ENCODE assay signal across 23 cellular contexts in genomic region chr4:53507058-53507457, GRCh38.
DNase-seq lines count a peak whose midpoint lies in the region; ATAC-seq, FAIRE-seq and TF ChIP-seq lines count a peak whose summit lies in the region.
"Had no signal": no experiment of that assay in that cellular context is flagged by ENCODE, and none has a peak within 500 bp of the region (broad histone marks: within the 10 kb centered on the region; RNA-seq: fewer than 3 reads in every experiment).

No MANE protein-coding gene starts in this region.

- H3K9me3 Mint-ChIP-seq in Calu3 (ENCODE audit: low read depth, unreplicated experiment) = no peaks in the 10 kb centered on the region
- H3K9me3 Mint-ChIP-seq: CD4-positive, alpha-beta T cell had no signal

- H3K9me3 ChIP-seq in ascending aorta (no peaks in the 10 kb centered on the region), HepG2 (ENCODE audit: low read length) (no peaks in the 10 kb centered on the region), gastrocnemius medialis (no peaks in the 10 kb centered on the region), colonic mucosa (no peaks in the 10 kb centered on the region)

- H3K4me3 ChIP-seq in ascending aorta = peak overlapping the region; percentile 21 to 53
- H3K4me3 ChIP-seq in HepG2 (replicated peaks in 1 of 3; ENCODE audit: insufficient read depth in 1 of 3, low read depth in 2 of 3, low read length in 3 of 3) = no peak overlapping the region
- H3K4me3 ChIP-seq in gastrocnemius medialis = no peak overlapping the region
- H3K4me3 ChIP-seq in colonic mucosa = no peak overlapping the region
- H3K4me3 ChIP-seq: GM12878 had no signal

- TSS peak; percentile 75 for BruUV-seq in Calu3 (replicated peaks; lab: Mats Ljungman, UMichigan)
- BruUV-seq in HepG2 (replicated peaks; lab: Mats Ljungman, UMichigan) = no TSS peak

- peaks cover 0 to 10% of the 10 kb centered on the region in 2 donors for H3K4me1 ChIP-seq in ascending aorta
- H3K4me1 ChIP-seq in HepG2 (ENCODE audit: insufficient read depth, low read length) = peaks cover 18% of the 10 kb centered on the region
- peaks cover 0 to 5% of the 10 kb centered on the region in 2 donors for H3K4me1 ChIP-seq in gastrocnemius medialis
- no peaks in the 10 kb centered on the region for H3K4me1 ChIP-seq in colonic mucosa

- peak overlapping the region; percentile 72 for H3K27ac Mint-ChIP-seq in Calu3 (ENCODE audit: unreplicated experiment)
- H3K27ac Mint-ChIP-seq: B cell; CD4-positive, alpha-beta T cell had no signal

- DNase-seq in Calu3 (no peak), ascending aorta (ENCODE audit: low spot score in 2 of 2) (no peak), HepG2 (ENCODE audit: low spot score) (no peak), gastrocnemius medialis (no peak), colonic mucosa (no peak), NCI-H510A treated with DMSO at 0.1 percent for 48 hours (lab: John Stamatoyannopoulos, UW) (no peak)
- DNase-seq: ACHN; CD4-positive, alpha-beta T cell; KBM-7; NCI-H1092 treated with DMSO at 0.1 percent for 48 hours; NCI-H1694; NCI-H2171; NCI-H446 treated with DMSO at 0.1 percent for 48 hours; NCI-H82; SHP77 treated with DMSO at 0.1 percent for 48 hours had no signal

- no peak for FAIRE-seq in HepG2 (lab: Jason Lieb, UNC)
- FAIRE-seq: GM12878, GM18507, HTR-8/SVneo had no signal

- in situ Hi-C loops in HepG2 (cut with HindIII; ENCODE audit: extremely low pct_ligation_motif_present, low pct_unique_long_range_greater_than_20kb) = no loop called here
- in situ Hi-C loops in gastrocnemius medialis (cut with MboI; ENCODE audit: low sequenced_read_pairs in 4 of 4) = loop anchor here in 1 of 4 donors (25.0 kb wide), 1 partner anchor 105 kb away; no protein-coding TSS in a partner anchor

- H3K4me1 Mint-ChIP-seq in Calu3 (ENCODE audit: low read depth, unreplicated experiment) = no peaks in the 10 kb centered on the region
- H3K4me1 Mint-ChIP-seq: B cell had no signal

- no peak for TF ChIP-seq RAD21 in HepG2 (CRISPR knock-in tag; IDR thresholded peaks at IDR 0.05)

- POLR2A ChIA-PET in HepG2 (lab: Yijun Ruan, JAX) = no interaction called here

- H3K36me3 Mint-ChIP-seq in Calu3 (ENCODE audit: insufficient read depth, unreplicated experiment) = peaks cover 9% of the 10 kb centered on the region

- H3K79me2 ChIP-seq in HepG2 (ENCODE audit: insufficient read depth, low read length) = no peaks in the 10 kb centered on the region

- CTCF ChIA-PET in Calu3 (lab: Charles Lee) = no interaction called here
- CTCF ChIA-PET in HepG2 (lab: Yijun Ruan, JAX; ENCODE audit: low intra/inter-chr PET ratio, low total read pairs) = no interaction called here

- no peaks in the 10 kb centered on the region for H3K27me3 Mint-ChIP-seq in Calu3 (ENCODE audit: unreplicated experiment)
- H3K27me3 Mint-ChIP-seq: CD4-positive, alpha-beta T cell had no signal

- peak overlapping the region; percentile 78 for H3K4me3 Mint-ChIP-seq in Calu3 (ENCODE audit: low read depth, unreplicated experiment)
- H3K4me3 Mint-ChIP-seq: B cell; CD4-positive, alpha-beta T cell had no signal

- TF ChIP-seq EP300 in HepG2 (IDR thresholded peaks at IDR 0.05; ENCODE audit: low read depth in 2 of 2, low read length in 2 of 2) = no peak
- no peak for TF ChIP-seq EP300 in HepG2 (CRISPR knock-in tag; IDR thresholded peaks at IDR 0.05; ENCODE audit: borderline replicate concordance)

- intact Hi-C loops in Calu3 (cut with micrococcal nuclease; ENCODE audit: unreplicated experiment) = loop anchor here (5.0 to 10.0 kb wide), 3 partner anchors 85 to 725 kb away; partner anchors contain the start of gene LNX1
- intact Hi-C loops in ascending aorta (cut with DNase I) = loop anchor here (5.0 kb wide), 1 partner anchor 50 kb away; no protein-coding TSS in a partner anchor
- intact Hi-C loops in HepG2 (cut with micrococcal nuclease; ENCODE audit: unreplicated experiment) = no loop called here
- intact Hi-C loops in gastrocnemius medialis (cut with DNase I; ENCODE audit: low total_unique reads) = no loop called here
- intact Hi-C loops in colonic mucosa (cut with DNase I) = no loop called here

- TF ChIP-seq CTCF in Calu3 (IDR thresholded peaks at IDR 0.05; ENCODE audit: unreplicated experiment) (no peak), ascending aorta (IDR thresholded peaks at IDR 0.05) (no peak), HepG2 (CRISPR knock-in tag; IDR thresholded peaks at IDR 0.05) (no peak), gastrocnemius medialis (IDR thresholded peaks at IDR 0.05 in 4 of 5, conservative IDR thresholded peaks at IDR 0.05 in 1 of 5) (no peak), colonic mucosa (IDR thresholded peaks at IDR 0.05) (no peak)

- H3K27ac ChIP-seq in ascending aorta = peak overlapping the region; percentile 76 to 85
- H3K27ac ChIP-seq in HepG2 (ENCODE audit: extremely low read length, insufficient read depth, low read length) = no peak overlapping the region
- peak overlapping the region in 3 of 4 donors; percentile 70 to 78 (median 72) for H3K27ac ChIP-seq in gastrocnemius medialis
- H3K27ac ChIP-seq in colonic mucosa = no peak overlapping the region

- ATAC-seq in HepG2 = no peak
- no peak for ATAC-seq in gastrocnemius medialis
- no peak for ATAC-seq in activated CD4-positive, CD25-positive, alpha-beta regulatory T cell treated with anti-CD3 and anti-CD28 coated beads, Interleukin-2, amount 50 U/mL, for 24 hours
- no peak for ATAC-seq in GM21367 (IDR thresholded peaks at IDR 0.05; ENCODE audit: unreplicated experiment)
- ATAC-seq: HCT116, Panc1 had no signal

- H4K20me1 ChIP-seq in HepG2 (ENCODE audit: insufficient read depth, low read length) = no peaks in the 10 kb centered on the region

- no peak for TF ChIP-seq POLR2A in HepG2 (IDR thresholded peaks at IDR 0.05; ENCODE audit: insufficient read depth in 1 of 2, low read depth in 2 of 2, low read length in 2 of 2)
- no peak for TF ChIP-seq POLR2A in gastrocnemius medialis (IDR thresholded peaks at IDR 0.05)

- no peaks in the 10 kb centered on the region for H3K36me3 ChIP-seq in ascending aorta
- H3K36me3 ChIP-seq in HepG2 (replicated peaks in 1 of 2; ENCODE audit: control insufficient read depth in 1 of 2, insufficient read depth in 2 of 2, low read length in 2 of 2) = no peaks in the 10 kb centered on the region
- H3K36me3 ChIP-seq in gastrocnemius medialis = no peaks in the 10 kb centered on the region
- H3K36me3 ChIP-seq in colonic mucosa = no peaks in the 10 kb centered on the region

- H3K9ac ChIP-seq in HepG2 (ENCODE audit: insufficient read depth, low read depth, low read length) (no peak overlapping the region), colonic mucosa (ENCODE audit: low read depth in 2 of 2, low read length in 2 of 2) (no peak overlapping the region)

- H3K27me3 ChIP-seq in ascending aorta (no peaks in the 10 kb centered on the region), HepG2 (ENCODE audit: control insufficient read depth in 1 of 2, insufficient read depth in 2 of 2, low read length in 2 of 2) (no peaks in the 10 kb centered on the region), gastrocnemius medialis (no peaks in the 10 kb centered on the region), colonic mucosa (no peaks in the 10 kb centered on the region)

- no peak overlapping the region for H2AFZ ChIP-seq in HepG2 (ENCODE audit: low read length)

- no peak overlapping the region for H3K4me2 ChIP-seq in HepG2 (ENCODE audit: low read depth, low read length)

- 92% methylated on average over 7 of the region's 7 CpGs for WGBS in HepG2 (ENCODE audit: low lambda C conversion rate)

TF ChIP-seq in HepG2, 621 proteins besides CTCF, POLR2A, EP300 and RAD21:
- TF ChIP-seq, protein P1, sequence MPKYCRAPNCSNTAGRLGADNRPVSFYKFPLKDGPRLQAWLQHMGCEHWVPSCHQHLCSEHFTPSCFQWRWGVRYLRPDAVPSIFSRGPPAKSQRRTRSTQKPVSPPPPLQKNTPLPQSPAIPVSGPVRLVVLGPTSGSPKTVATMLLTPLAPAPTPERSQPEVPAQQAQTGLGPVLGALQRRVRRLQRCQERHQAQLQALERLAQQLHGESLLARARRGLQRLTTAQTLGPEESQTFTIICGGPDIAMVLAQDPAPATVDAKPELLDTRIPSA (CRISPR knock-in tag; IDR thresholded peaks at IDR 0.05; ENCODE audit: borderline replicate concordance) = no peak
- TF ChIP-seq ELF3 (CRISPR knock-in tag; IDR thresholded peaks at IDR 0.05) (no peak), CEBPB (IDR thresholded peaks at IDR 0.05; ENCODE audit: borderline replicate concordance, low read depth, low read length) (peak; percentile 73; the same call in 1 of the 2 replicates), ZSCAN21 (CRISPR knock-in tag; IDR thresholded peaks at IDR 0.05; ENCODE audit: borderline replicate concordance) (no peak), ZNF451 (CRISPR knock-in tag; IDR thresholded peaks at IDR 0.05) (no peak), PTBP1 (IDR thresholded peaks at IDR 0.05; ENCODE audit: low read depth, low read length, poor library complexity, severe bottlenecking) (no peak)

Comparison
In these comparisons a context has a peak if more than half of its experiments do, and no peak if none do; other contexts are left out.
1. H3K27ac ChIP-seq: peak in ascending aorta (2 of 2) and gastrocnemius medialis (3 of 4); none in HepG2 (single experiment) and colonic mucosa (single experiment).
2. H3K4me3 ChIP-seq: peak in ascending aorta (2 of 2); none in HepG2 (0 of 3), gastrocnemius medialis (0 of 4) and colonic mucosa (single experiment).
3. intact Hi-C loops: an anchor here in Calu3 (5.0 to 10.0 kb wide) and ascending aorta (5.0 kb wide); none called in HepG2, gastrocnemius medialis and colonic mucosa.